8 cellular contexts compared by ENCODE assay signal in genomic region chr5:177311361-177311722, GRCh38. TPM values are rescaled to one million over a fixed set of nuclear protein-coding genes. Genes with fewer than 3 reads are reported as not detected.
DNase-seq lines count a peak whose midpoint lies in the region; ATAC-seq and TF ChIP-seq lines count a peak whose summit lies in the region.

No MANE protein-coding gene starts in this region.

- H3K4me1 ChIP-seq in iPS DF 6.9 (ENCODE audit: control insufficient read depth, insufficient read depth, low read length), result peaks cover 2% of the 10 kb centered on the region; the same call in 1 of the 2 replicates

- H3K27ac ChIP-seq in iPS DF 6.9 (ENCODE audit: low read length), result no peak overlapping the region

- peaks cover 67% of the 10 kb centered on the region for H3K4me1 Mint-ChIP-seq in CD14-positive monocyte
- peaks cover 27% of the 10 kb centered on the region for H3K4me1 Mint-ChIP-seq in activated CD4-positive, alpha-beta memory T cell treated with anti-CD3 and anti-CD28 coated beads for 36 hours (ENCODE audit: low read depth)
- peaks cover 61% of the 10 kb centered on the region for H3K4me1 Mint-ChIP-seq in stimulated activated memory B cell treated with anti-CD40 and anti-IgM and Interleukin-4, amounts not matched to agents 10 μg/mL and 1 μg/mL and 100 μg/mL, for 72 hours

- no peak for TF ChIP-seq CTCF in CD14-positive monocyte (IDR thresholded peaks at IDR 0.05)

- CTCF ChIA-PET in activated CD4-positive, alpha-beta memory T cell treated with anti-CD3 and anti-CD28 coated beads for 36 hours (lab: Charles Lee), result interaction anchor here (1.6 to 4.3 kb wide), 6 partner anchors 13 to 199 kb away, joined by 6 to 52 read pairs (median 21); no protein-coding TSS in a partner anchor

- no peaks in the 10 kb centered on the region for H3K27me3 ChIP-seq in iPS DF 6.9 (ENCODE audit: control insufficient read depth, insufficient read depth, low read length)

- peak overlapping the region; percentile 40; the same call in 1 of the 2 replicates for H3K4me3 ChIP-seq in iPS DF 6.9 (ENCODE audit: low read length)

- ATAC-seq in HG02588 (IDR thresholded peaks at IDR 0.05; ENCODE audit: unreplicated experiment), result peak; percentile 2
- ATAC-seq in stimulated activated memory B cell treated with anti-CD40 and anti-IgM and Interleukin-4, amounts not matched to agents 10 μg/mL and 1 μg/mL and 100 μg/mL, for 72 hours, result peak; percentile 1

- POLR2A ChIA-PET in activated CD4-positive, alpha-beta memory T cell treated with anti-CD3 and anti-CD28 coated beads for 36 hours (lab: Charles Lee), result interaction anchor here (1.1 to 1.8 kb wide), 3 partner anchors 8 to 114 kb away, joined by 4 to 7 read pairs (median 6); partner anchors contain the start of genes LMAN2, PRELID1 and RAB24

- H3K27ac Mint-ChIP-seq in CD14-positive monocyte, result peak overlapping the region in 6 of 7 donors; percentile 46 to 83 (median 65)
- no peak overlapping the region for H3K27ac Mint-ChIP-seq in activated CD4-positive, alpha-beta memory T cell treated with anti-CD3 and anti-CD28 coated beads for 36 hours
- H3K27ac Mint-ChIP-seq in stimulated activated memory B cell treated with anti-CD40 and anti-IgM and Interleukin-4, amounts not matched to agents 10 μg/mL and 1 μg/mL and 100 μg/mL, for 72 hours, result peak overlapping the region; percentile 23

- peaks cover 0 to 3% (median 0%) of the 10 kb centered on the region in 7 donors for H3K9me3 Mint-ChIP-seq in CD14-positive monocyte
- no peaks in the 10 kb centered on the region for H3K9me3 Mint-ChIP-seq in activated CD4-positive, alpha-beta memory T cell treated with anti-CD3 and anti-CD28 coated beads for 36 hours
- no peaks in the 10 kb centered on the region for H3K9me3 Mint-ChIP-seq in stimulated activated memory B cell treated with anti-CD40 and anti-IgM and Interleukin-4, amounts not matched to agents 10 μg/mL and 1 μg/mL and 100 μg/mL, for 72 hours

- peaks cover 0 to 3% (median 0%) of the 10 kb centered on the region in 3 donors for H3K27me3 Mint-ChIP-seq in CD14-positive monocyte (ENCODE audit: low read depth in 3 of 3)
- peaks cover 1% of the 10 kb centered on the region for H3K27me3 Mint-ChIP-seq in activated CD4-positive, alpha-beta memory T cell treated with anti-CD3 and anti-CD28 coated beads for 36 hours
- H3K27me3 Mint-ChIP-seq in stimulated activated memory B cell treated with anti-CD40 and anti-IgM and Interleukin-4, amounts not matched to agents 10 μg/mL and 1 μg/mL and 100 μg/mL, for 72 hours, result no peaks in the 10 kb centered on the region

- intact Hi-C loops in CD14-positive monocyte (cut with micrococcal nuclease), result loop anchor here (5.0 to 10.0 kb wide), 4 partner anchors 36 to 283 kb away; partner anchors contain the start of genes DOK3 (in 1 of the 2), PDLIM7 (in 1 of the 2) and TMED9 (in 1 of the 2)
- intact Hi-C loops in activated CD4-positive, alpha-beta memory T cell treated with anti-CD3 and anti-CD28 coated beads for 36 hours (cut with micrococcal nuclease), result loop anchor here (5.0 kb wide), 1 partner anchor 206 kb away; the partner anchor contains the start of gene DDX41

- peak overlapping the region; percentile 79 to 88 for H3K4me3 Mint-ChIP-seq in CD14-positive monocyte
- peak overlapping the region; percentile 78 for H3K4me3 Mint-ChIP-seq in activated CD4-positive, alpha-beta memory T cell treated with anti-CD3 and anti-CD28 coated beads for 36 hours
- peak overlapping the region; percentile 86 for H3K4me3 Mint-ChIP-seq in stimulated activated memory B cell treated with anti-CD40 and anti-IgM and Interleukin-4, amounts not matched to agents 10 μg/mL and 1 μg/mL and 100 μg/mL, for 72 hours

- 0 out of 2 replicates have a peak, but pooled peaks cover 3% of the 10 kb centered on the region for H3K36me3 ChIP-seq in iPS DF 6.9 (ENCODE audit: control insufficient read depth, insufficient read depth, low read length)

- no peaks in the 10 kb centered on the region for H3K9me3 ChIP-seq in iPS DF 6.9 (ENCODE audit: control insufficient read depth, insufficient read depth, low read length)

- no CpG with 5 or more reads among the region's 27 CpGs for WGBS in iPS DF 6.9 (ENCODE audit: insufficient coverage, insufficient read length)

- peaks cover 10 to 24% of the 10 kb centered on the region in 2 donors for H3K36me3 Mint-ChIP-seq in CD14-positive monocyte
- H3K36me3 Mint-ChIP-seq in activated CD4-positive, alpha-beta memory T cell treated with anti-CD3 and anti-CD28 coated beads for 36 hours, result peaks cover 13% of the 10 kb centered on the region
- peaks cover 7% of the 10 kb centered on the region for H3K36me3 Mint-ChIP-seq in stimulated activated memory B cell treated with anti-CD40 and anti-IgM and Interleukin-4, amounts not matched to agents 10 μg/mL and 1 μg/mL and 100 μg/mL, for 72 hours

- DNase-seq in CD14-positive monocyte (ENCODE audit: low spot score) (no peak), iPS DF 6.9 (ENCODE audit: low read depth, low spot score) (no peak), NCI-H1694 treated with DMSO at 0.1 percent for 48 hours (lab: John Stamatoyannopoulos, UW) (no peak), SKM-1 (lab: John Stamatoyannopoulos, UW; ENCODE audit: unreplicated experiment) (no peak), GM19238 (ENCODE audit: insufficient read length, low spot score) (no peak)
- DNase-seq in activated CD4-positive, alpha-beta memory T cell treated with anti-CD3 and anti-CD28 coated beads for 36 hours, result no peak

RNA-seq across cellular contexts. Expression of gene MXD3, which starts 0.4 kb away (rescaled TPM):
- polyA plus RNA-seq in CD14-positive monocyte, result 10 to 100 TPM; 21.5 to 25.5 TPM
- total RNA-seq in activated CD4-positive, alpha-beta memory T cell treated with anti-CD3 and anti-CD28 coated beads for 36 hours, result 10 to 100 TPM; 31.2 to 33.4 TPM

RNA-seq across cellular contexts. Expression of gene PRELID1, which starts 7.7 kb away (rescaled TPM):
- polyA plus RNA-seq in CD14-positive monocyte, result 100 to 1,000 TPM; 490 to 510 TPM
- total RNA-seq in activated CD4-positive, alpha-beta memory T cell treated with anti-CD3 and anti-CD28 coated beads for 36 hours, result 100 to 1,000 TPM; 247 to 248 TPM

RNA-seq across cellular contexts. Expression of gene RAB24, which starts 7.8 kb away (rescaled TPM):
- 10 to 100 TPM; 74.3 to 94.4 TPM for polyA plus RNA-seq in CD14-positive monocyte
- 10 to 100 TPM; 21.7 to 22.1 TPM for total RNA-seq in activated CD4-positive, alpha-beta memory T cell treated with anti-CD3 and anti-CD28 coated beads for 36 hours

RNA-seq across cellular contexts. Expression of gene LMAN2, which starts 40.1 kb away (rescaled TPM):
- polyA plus RNA-seq in CD14-positive monocyte, result 100 to 1,000 TPM; 259 to 275 TPM
- 100 to 1,000 TPM in 1 of 2 experiments, 10 to 100 TPM in 1; 98.3 to 104 TPM for total RNA-seq in activated CD4-positive, alpha-beta memory T cell treated with anti-CD3 and anti-CD28 coated beads for 36 hours

RNA-seq across cellular contexts. Expression of gene RGS14, which starts 46.4 kb away (rescaled TPM):
- 10 to 100 TPM; 35.4 to 43.5 TPM for polyA plus RNA-seq in CD14-positive monocyte
- 10 to 100 TPM; 43.9 to 47.2 TPM for total RNA-seq in activated CD4-positive, alpha-beta memory T cell treated with anti-CD3 and anti-CD28 coated beads for 36 hours
